14 cellular contexts compared by ENCODE assay signal in the genomic region with DNA sequence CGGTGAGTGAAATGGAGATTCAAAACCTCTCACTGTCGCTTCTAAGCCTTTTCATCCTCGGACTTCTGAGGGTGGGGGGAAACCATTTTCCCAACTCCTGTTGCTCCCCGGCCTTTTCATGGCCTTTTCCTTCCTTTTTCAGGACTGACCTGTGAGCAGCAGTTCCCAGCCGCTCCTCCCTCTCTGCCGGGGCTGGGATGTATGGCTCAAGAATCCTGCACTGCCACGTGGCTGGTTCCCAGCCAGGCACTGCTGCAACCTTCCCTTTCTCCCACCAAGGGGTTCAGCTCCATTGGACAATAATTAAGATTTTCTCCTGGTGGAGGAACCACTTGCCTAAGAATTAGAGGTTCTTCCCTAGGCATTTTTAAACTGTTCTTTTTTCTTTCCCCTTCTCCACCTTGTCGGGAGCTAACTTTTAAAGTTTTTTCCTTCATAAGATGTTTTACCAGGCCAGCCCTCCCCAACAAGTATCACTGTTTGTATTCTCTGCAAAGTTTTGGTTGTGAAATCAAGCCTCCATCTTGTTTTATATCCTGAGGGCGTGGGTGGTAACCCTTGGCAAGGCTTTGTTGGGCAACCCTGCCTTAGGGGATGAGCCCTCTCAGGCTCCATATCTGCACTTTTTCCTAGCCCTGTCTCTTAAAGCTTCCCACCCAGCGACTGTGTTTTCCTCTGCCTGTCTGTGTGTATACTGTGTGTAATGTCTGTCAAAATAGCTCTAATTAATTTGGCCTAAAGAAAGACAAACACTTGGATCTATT.
"Had no signal": no experiment of that assay in that cellular context is flagged by ENCODE, and none has a peak within 500 bp of the region (broad histone marks: within the 10 kb centered on the region; RNA-seq: fewer than 3 reads in every experiment).

No MANE protein-coding gene starts in this region.

- H3K4me1 ChIP-seq: prostate gland, right lobe of liver, upper lobe of right lung had no signal

- H3K4me1 Mint-ChIP-seq: T-helper 17 cell had no signal

- H3K4me3 ChIP-seq: dorsolateral prefrontal cortex, prostate gland, right lobe of liver, upper lobe of right lung had no signal

- FAIRE-seq: kidney had no signal

- H3K9me3 ChIP-seq: prostate gland, right lobe of liver, upper lobe of right lung had no signal

- H3K36me3 Mint-ChIP-seq: activated naive CD4-positive, alpha-beta T cell treated with anti-CD3 and anti-CD28 coated beads, Interleukin-2, amount 50 U/mL, for 72 hours; mesothelial cell of epicardium; stimulated activated naive B cell treated with anti-CD40 and anti-IgM and Interleukin-4, amounts not matched to agents 10 μg/mL and 1 μg/mL and 100 μg/mL, for 72 hours had no signal

- H3K36me3 ChIP-seq: prostate gland, right lobe of liver, upper lobe of right lung had no signal

- H3K4me3 Mint-ChIP-seq: mesothelial cell of epicardium; stimulated activated naive B cell treated with anti-CD40 and anti-IgM and Interleukin-4, amounts not matched to agents 10 μg/mL and 1 μg/mL and 100 μg/mL, for 72 hours; T-helper 17 cell had no signal

- ATAC-seq: activated naive CD4-positive, alpha-beta T cell treated with anti-CD3 and anti-CD28 coated beads, Interleukin-2, amount 50 U/mL, for 72 hours; right lobe of liver; stimulated activated naive B cell treated with anti-CD40 and anti-IgM and Interleukin-4, amounts not matched to agents 10 μg/mL and 1 μg/mL and 100 μg/mL, for 72 hours; T-helper 17 cell; upper lobe of right lung had no signal

- H3K27ac Mint-ChIP-seq: activated naive CD4-positive, alpha-beta T cell treated with anti-CD3 and anti-CD28 coated beads, Interleukin-2, amount 50 U/mL, for 72 hours; stimulated activated naive B cell treated with anti-CD40 and anti-IgM and Interleukin-4, amounts not matched to agents 10 μg/mL and 1 μg/mL and 100 μg/mL, for 72 hours; T-helper 17 cell had no signal

- DNase-seq: activated effector memory CD4-positive, alpha-beta T cell treated with anti-CD3 and anti-CD28 coated beads, Interleukin-2, amount 50 U/mL, for 16 hours; activated T-cell treated with anti-CD3 and anti-CD28 coated beads, Interleukin-2, amount 50 U/mL, for 1 hour; dorsolateral prefrontal cortex; foreskin melanocyte; head of caudate nucleus; kidney; nucleus accumbens; right lobe of liver; stimulated activated naive B cell treated with anti-CD40 and anti-IgM and Interleukin-4, amounts not matched to agents 10 μg/mL and 1 μg/mL and 100 μg/mL, for 72 hours; T-helper 17 cell; upper lobe of right lung had no signal

- H3K27me3 Mint-ChIP-seq: stimulated activated naive B cell treated with anti-CD40 and anti-IgM and Interleukin-4, amounts not matched to agents 10 μg/mL and 1 μg/mL and 100 μg/mL, for 72 hours; T-helper 17 cell had no signal

- H3K27ac ChIP-seq: dorsolateral prefrontal cortex, prostate gland, right lobe of liver, upper lobe of right lung had no signal

- H3K27me3 ChIP-seq: dorsolateral prefrontal cortex, right lobe of liver, upper lobe of right lung had no signal
